ENCODE assay signal across 13 cellular contexts in the genomic region with DNA sequence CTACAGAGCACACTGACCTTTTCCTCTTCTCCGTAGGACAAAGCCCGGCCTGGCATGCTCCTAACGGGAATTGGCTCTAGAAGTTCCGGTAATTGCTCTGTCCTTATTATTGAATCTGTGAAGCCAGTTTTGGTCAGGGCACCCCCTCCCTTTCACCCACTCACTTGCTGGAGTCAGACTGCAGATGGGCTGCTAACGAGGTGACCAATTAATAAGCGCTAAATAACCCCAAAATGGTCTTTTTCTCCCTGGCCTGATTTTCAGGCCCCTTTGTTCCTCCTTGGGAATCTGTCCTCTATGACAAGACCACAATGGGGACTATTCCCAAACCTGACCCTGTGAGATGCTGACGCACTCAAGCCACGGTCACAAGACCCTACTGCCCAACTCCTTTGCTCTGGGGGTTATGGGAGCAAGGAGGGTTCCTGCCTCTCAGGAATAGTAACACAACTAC.
"Had no signal": no experiment of that assay in that cellular context is flagged by ENCODE, and none has a peak within 500 bp of the region (broad histone marks: within the 10 kb centered on the region; RNA-seq: fewer than 3 reads in every experiment).

No MANE protein-coding gene starts in this region.

- H3K4me3 ChIP-seq: cardiac muscle cell, left ventricle myocardium inferior, sigmoid colon, SK-N-MC, tibial nerve, vagina had no signal

- H3K27ac ChIP-seq: cardiac muscle cell, left ventricle myocardium inferior, sigmoid colon, SK-N-MC, tibial nerve, vagina had no signal

- ATAC-seq: effector memory CD8-positive, alpha-beta T cell; natural killer cell; stimulated activated effector memory CD8-positive, alpha-beta T cell treated with anti-CD3 and anti-CD28 coated beads, Interleukin-12 subunit alpha, Interleukin-12 subunit beta, amount 100 ng/mL, for 72 hours had no signal

- H3K4me1 ChIP-seq: sigmoid colon, tibial nerve, vagina had no signal

- H3K27me3 ChIP-seq: cardiac muscle cell, sigmoid colon, tibial nerve, vagina had no signal

- H3K9me3 ChIP-seq: sigmoid colon, vagina had no signal

- H3K36me3 ChIP-seq: cardiac muscle cell, left ventricle myocardium inferior, sigmoid colon, tibial nerve, vagina had no signal

- DNase-seq: activated CD4-positive, alpha-beta T cell treated with anti-CD3 and anti-CD28 coated beads, Interleukin-2, amount 10 ng/mL, durations not matched to agents 7 days and 5 days; cortex of kidney; effector memory CD8-positive, alpha-beta T cell; kidney; left ventricle myocardium inferior; natural killer cell; sigmoid colon; stimulated activated CD4-positive, alpha-beta T cell treated with anti-CD3 and anti-CD28 coated beads, Interleukin-2, amount 100 ng/mL, for 24 hours had no signal
